In the genomic region with DNA sequence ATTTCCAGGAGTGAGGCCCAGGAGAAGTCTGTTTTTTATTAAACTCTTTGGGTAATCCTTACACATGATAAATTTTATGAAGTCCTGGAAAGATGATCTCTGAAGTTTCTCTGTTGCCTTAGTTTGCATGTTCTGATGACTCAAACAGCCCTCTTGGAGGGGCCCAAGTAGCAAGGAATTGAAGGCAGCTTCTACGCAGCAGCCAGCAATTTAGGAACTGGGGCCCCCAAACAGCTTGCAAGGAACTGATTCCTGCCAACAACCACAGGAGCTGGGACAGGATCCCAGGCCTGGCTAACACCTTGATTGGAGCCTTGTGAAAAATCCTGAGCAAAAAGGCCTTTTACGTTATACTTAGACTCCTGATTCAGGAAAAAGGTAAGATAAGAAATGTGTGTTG, we compare ENCODE assay signal across 1 cellular context.
TF ChIP-seq lines count a peak whose summit lies in the region.

No MANE protein-coding gene starts in this region.

TF ChIP-seq in GM23338, 12 proteins besides CTCF, POLR2A, EP300 and RAD21 (continued from another document):
- no peak for TF ChIP-seq POLR2AphosphoS5 (IDR thresholded peaks at IDR 0.05; ENCODE audit: low read depth)
- TF ChIP-seq CREB1 (CRISPR knock-in tag; IDR thresholded peaks at IDR 0.05; ENCODE audit: low read depth): no peak
